11 cellular contexts compared by ENCODE assay signal in genomic region chr22:31106001-31106571, GRCh38. TPM values are rescaled to one million over a fixed set of nuclear protein-coding genes. Genes with fewer than 3 reads are reported as not detected.
DNase-seq lines count a peak whose midpoint lies in the region; ATAC-seq, FAIRE-seq and TF ChIP-seq lines count a peak whose summit lies in the region.
"Had no signal": no experiment of that assay in that cellular context is flagged by ENCODE, and none has a peak within 500 bp of the region (broad histone marks: within the 10 kb centered on the region; RNA-seq: fewer than 3 reads in every experiment).

No MANE protein-coding gene starts in this region.

- peaks cover 14% of the 10 kb centered on the region for H3K36me3 ChIP-seq in adipocyte (ENCODE audit: control insufficient read depth, insufficient read depth, low read length, severe bottlenecking)
- peaks cover 2 to 6% of the 10 kb centered on the region in 2 donors for H3K36me3 ChIP-seq in kidney (ENCODE audit: control insufficient read depth in 1 of 2, insufficient read depth in 2 of 2, low read length in 2 of 2)
- peaks cover 0 to 35% (median 28%) of the 10 kb centered on the region in 5 donors for H3K36me3 ChIP-seq in subcutaneous abdominal adipose tissue (ENCODE audit: control insufficient read depth in 5 of 5, insufficient read depth in 5 of 5, low read length in 5 of 5)

- H3K27me3 ChIP-seq in adipocyte (replicated peaks; ENCODE audit: control insufficient read depth, insufficient read depth, low read length) (no peaks in the 10 kb centered on the region), subcutaneous abdominal adipose tissue (ENCODE audit: control insufficient read depth in 5 of 5, insufficient read depth in 4 of 5, low read length in 5 of 5) (no peaks in the 10 kb centered on the region)

- H3K9me3 ChIP-seq in adipocyte (ENCODE audit: control insufficient read depth, low read length) (no peaks in the 10 kb centered on the region), kidney (ENCODE audit: control insufficient read depth in 1 of 2, low read length in 2 of 2) (no peaks in the 10 kb centered on the region), subcutaneous abdominal adipose tissue (ENCODE audit: control insufficient read depth in 5 of 5, low read length in 5 of 5) (no peaks in the 10 kb centered on the region)

- H3K9ac ChIP-seq in adipocyte (ENCODE audit: low read length) (peak overlapping the region; percentile 100), kidney (ENCODE audit: low read length in 2 of 2) (peak overlapping the region; percentile 45 to 94), subcutaneous abdominal adipose tissue (ENCODE audit: low read length in 5 of 5) (peak overlapping the region; percentile 63 to 87 (median 79))

- H3K4me3 ChIP-seq in adipocyte (ENCODE audit: low read length) (peak overlapping the region; percentile 92), kidney (ENCODE audit: low read length in 2 of 2) (peak overlapping the region; percentile 22 to 81), subcutaneous abdominal adipose tissue (ENCODE audit: low read depth in 1 of 5, low read length in 5 of 5) (peak overlapping the region; percentile 69 to 82 (median 79))

- H3K4me1 ChIP-seq in adipocyte (ENCODE audit: control insufficient read depth, insufficient read depth, low read length) (peaks cover 43% of the 10 kb centered on the region), kidney (ENCODE audit: control insufficient read depth in 1 of 2, insufficient read depth in 1 of 2, low read depth in 1 of 2, low read length in 2 of 2) (peaks cover 0 to 15% of the 10 kb centered on the region in 2 donors), subcutaneous abdominal adipose tissue (ENCODE audit: control insufficient read depth in 5 of 5, insufficient read depth in 5 of 5, low read length in 5 of 5) (peaks cover 3 to 42% (median 31%) of the 10 kb centered on the region in 5 donors)

- FAIRE-seq in kidney (lab: Jason Lieb, UNC), result no peak

- ATAC-seq in HG03469 (IDR thresholded peaks at IDR 0.05; ENCODE audit: unreplicated experiment), result no peak

- intact Hi-C loops in kidney (cut with DNase I), result no loop called here
- intact Hi-C loops in head of caudate nucleus (cut with DNase I), result loop anchor here (10.0 kb wide), 1 partner anchor 49 kb away; no protein-coding TSS in a partner anchor

- no peak for TF ChIP-seq CTCF in kidney (IDR thresholded peaks at IDR 0.05; ENCODE audit: borderline replicate concordance, extremely low read depth, insufficient read depth)

- H3K27ac ChIP-seq in kidney (ENCODE audit: low read depth in 2 of 2, low read length in 2 of 2), result peak overlapping the region; percentile 92
- peak overlapping the region; percentile 89 for H3K27ac ChIP-seq in subcutaneous abdominal adipose tissue (ENCODE audit: low read depth, low read length)

- peak; percentile 32 to 60 for DNase-seq in NCI-H524 (lab: John Stamatoyannopoulos, UW)
- DNase-seq in NCI-H524 treated with DMSO at 0.1 percent for 48 hours (lab: John Stamatoyannopoulos, UW), result no peak
- DNase-seq in adipocyte (ENCODE audit: low read depth), result no peak
- DNase-seq in kidney, result no peak
- no peak for DNase-seq in head of caudate nucleus
- DNase-seq in hepatic stellate cell (ENCODE audit: low spot score), result no peak
- DNase-seq: activated CD4-positive, alpha-beta T cell treated with anti-CD3 and anti-CD28 coated beads for 1 hour had no signal

RNA-seq across cellular contexts. Expression of gene SELENOM, which starts 1.3 kb away (rescaled TPM):
- total RNA-seq in kidney, result 154 TPM
- 291 TPM for polyA plus RNA-seq in kidney (ENCODE audit: insufficient read depth, low read depth, low replicate concordance)

RNA-seq across cellular contexts. Expression of gene INPP5J, which starts 16.7 kb away (rescaled TPM):
- total RNA-seq in kidney, result 6.2 TPM
- 44.7 TPM for polyA plus RNA-seq in kidney (ENCODE audit: insufficient read depth, low read depth, low replicate concordance)

RNA-seq across cellular contexts. Expression of gene SMTN, which starts 25.0 kb away (rescaled TPM):
- 67.7 TPM for total RNA-seq in kidney
- polyA plus RNA-seq in kidney (ENCODE audit: insufficient read depth, low read depth, low replicate concordance), result 64.4 TPM

RNA-seq across cellular contexts. Expression of gene PLA2G3, which starts 34.2 kb away (rescaled TPM):
- not detected for total RNA-seq in kidney
- 1.2 TPM for polyA plus RNA-seq in kidney (ENCODE audit: insufficient read depth, low read depth, low replicate concordance)
- total RNA-seq: A172, glomerular endothelial cell had no signal

RNA-seq across cellular contexts. Expression of gene RNF185, which starts 53.9 kb away (rescaled TPM):
- 36.7 TPM for total RNA-seq in kidney
- 50.8 TPM for polyA plus RNA-seq in kidney (ENCODE audit: insufficient read depth, low read depth, low replicate concordance)

Comparison
In these comparisons a context has a peak if more than half of its experiments do, and no peak if none do; other contexts are left out.
1. DNase-seq: peak in NCI-H524 (2 of 2); none in NCI-H524 treated with DMSO at 0.1 percent for 48 hours (single experiment), adipocyte (single experiment), kidney (single experiment), head of caudate nucleus (0 of 42) and hepatic stellate cell (single experiment).
2. Peak in every context shown above with its lines, with median percentiles within 50 percentile points of each other: H3K4me3 ChIP-seq and H3K9ac ChIP-seq.